ENCODE assay signal across 15 cellular contexts in genomic region chr15:48862705-48863104, GRCh38. TPM values are rescaled to one million over a fixed set of nuclear protein-coding genes. Genes with fewer than 3 reads are reported as not detected.
DNase-seq lines count a peak whose midpoint lies in the region; ATAC-seq lines count a peak whose summit lies in the region.
"Had no signal": no experiment of that assay in that cellular context is flagged by ENCODE, and none has a peak within 500 bp of the region (broad histone marks: within the 10 kb centered on the region; RNA-seq: fewer than 3 reads in every experiment).

No MANE protein-coding gene starts in this region.

- peaks cover 2% of the 10 kb centered on the region for H3K27me3 Mint-ChIP-seq in activated T-helper 2 cell treated with anti-CD3 and anti-CD28 coated beads, Interferon-gamma antibody, Interleukin-2, Interleukin-4, amounts not matched to agents 10 μg/mL and 5 μg/mL and 100 μg/mL, durations not matched to agents 14 hours and 24 hours and 36 hours (ENCODE audit: low read depth)

- peaks cover 19% of the 10 kb centered on the region for H3K4me1 Mint-ChIP-seq in activated T-helper 2 cell treated with anti-CD3 and anti-CD28 coated beads, Interferon-gamma antibody, Interleukin-2, Interleukin-4, amounts not matched to agents 10 μg/mL and 5 μg/mL and 100 μg/mL, durations not matched to agents 14 hours and 24 hours and 36 hours (ENCODE audit: low read depth)

- ATAC-seq in GM18870 (IDR thresholded peaks at IDR 0.05; ENCODE audit: unreplicated experiment) (peak; percentile 48), Right ventricle myocardium inferior (no peak), GM21390 (IDR thresholded peaks at IDR 0.05; ENCODE audit: unreplicated experiment) (no peak)

- no peaks in the 10 kb centered on the region for H3K36me3 ChIP-seq in MG63
- H3K36me3 ChIP-seq: heart left ventricle, WERI-Rb-1 had no signal

- H3K4me3 Mint-ChIP-seq in activated T-helper 2 cell treated with anti-CD3 and anti-CD28 coated beads, Interferon-gamma antibody, Interleukin-2, Interleukin-4, amounts not matched to agents 10 μg/mL and 5 μg/mL and 100 μg/mL, durations not matched to agents 14 hours and 24 hours and 36 hours (ENCODE audit: low read depth) = no peak overlapping the region
- H3K4me3 Mint-ChIP-seq: activated naive CD4-positive, alpha-beta T cell treated with anti-CD3 and anti-CD28 coated beads, Interleukin-2, amount 10 ng/mL, durations not matched to agents 7 days and 5 days had no signal

- no peak overlapping the region for H3K4me3 ChIP-seq in MG63
- H3K4me3 ChIP-seq: heart left ventricle, lung had no signal

- intact Hi-C loops in activated T-helper 2 cell treated with anti-CD3 and anti-CD28 coated beads, Interferon-gamma antibody, Interleukin-2, Interleukin-4, amounts not matched to agents 10 μg/mL and 5 μg/mL and 100 μg/mL, durations not matched to agents 14 hours and 24 hours and 36 hours (cut with micrococcal nuclease) = loop anchor here (1.0 to 10.0 kb wide), 8 partner anchors 15 to 1285 kb away; partner anchors contain the start of gene FGF7
- intact Hi-C loops in Right ventricle myocardium inferior (cut with DNase I) = loop anchor here (2.0 to 5.0 kb wide), 3 partner anchors 285 to 1282 kb away; partner anchors contain the start of gene FGF7

- no peaks in the 10 kb centered on the region for H3K9me3 Mint-ChIP-seq in activated T-helper 2 cell treated with anti-CD3 and anti-CD28 coated beads, Interferon-gamma antibody, Interleukin-2, Interleukin-4, amounts not matched to agents 10 μg/mL and 5 μg/mL and 100 μg/mL, durations not matched to agents 14 hours and 24 hours and 36 hours
- H3K9me3 Mint-ChIP-seq: activated naive CD4-positive, alpha-beta T cell treated with anti-CD3 and anti-CD28 coated beads, Interleukin-2, amount 10 ng/mL, durations not matched to agents 7 days and 5 days had no signal

- H3K9me3 ChIP-seq in MG63 = no peaks in the 10 kb centered on the region
- H3K9me3 ChIP-seq: heart left ventricle had no signal

- H3K27ac ChIP-seq in caudate nucleus (ENCODE audit: low read depth, low read length) = no peak overlapping the region
- H3K27ac ChIP-seq: heart left ventricle, parathyroid adenoma, WERI-Rb-1 had no signal

- peaks cover 3% of the 10 kb centered on the region for H3K36me3 Mint-ChIP-seq in activated T-helper 2 cell treated with anti-CD3 and anti-CD28 coated beads, Interferon-gamma antibody, Interleukin-2, Interleukin-4, amounts not matched to agents 10 μg/mL and 5 μg/mL and 100 μg/mL, durations not matched to agents 14 hours and 24 hours and 36 hours (ENCODE audit: low read depth)
- H3K36me3 Mint-ChIP-seq: activated naive CD4-positive, alpha-beta T cell treated with anti-CD3 and anti-CD28 coated beads, Interleukin-2, amount 10 ng/mL, durations not matched to agents 7 days and 5 days had no signal

- no peaks in the 10 kb centered on the region for H3K27me3 ChIP-seq in MG63
- H3K27me3 ChIP-seq: heart left ventricle had no signal

- DNase-seq in AML-193 (lab: John Stamatoyannopoulos, UW) = peak; percentile 86 to 87
- peak; percentile 37 for DNase-seq in MV-4-11 (lab: John Stamatoyannopoulos, UW)
- DNase-seq in activated T-helper 2 cell treated with anti-CD3 and anti-CD28 coated beads, Interferon-gamma antibody, Interleukin-2, Interleukin-4, amounts not matched to agents 10 μg/mL and 5 μg/mL and 100 μg/mL, durations not matched to agents 14 hours and 24 hours and 36 hours (ENCODE audit: low spot score) = no peak
- no peak for DNase-seq in MG63
- no peak for DNase-seq in caudate nucleus (lab: John Stamatoyannopoulos, UW)
- DNase-seq in Right ventricle myocardium inferior (ENCODE audit: missing footprints) = no peak
- DNase-seq: activated naive CD4-positive, alpha-beta T cell treated with anti-CD3 and anti-CD28 coated beads, Interleukin-2, amount 10 ng/mL, durations not matched to agents 7 days and 5 days; heart left ventricle; NCI-H1930; stimulated activated CD4-positive, alpha-beta T cell treated with anti-CD3 and anti-CD28 coated beads, Interleukin-4, amount 100 ng/mL, for 4 hours; WERI-Rb-1 had no signal

- H3K27ac Mint-ChIP-seq in activated T-helper 2 cell treated with anti-CD3 and anti-CD28 coated beads, Interferon-gamma antibody, Interleukin-2, Interleukin-4, amounts not matched to agents 10 μg/mL and 5 μg/mL and 100 μg/mL, durations not matched to agents 14 hours and 24 hours and 36 hours = peak overlapping the region; percentile 78
- H3K27ac Mint-ChIP-seq: activated naive CD4-positive, alpha-beta T cell treated with anti-CD3 and anti-CD28 coated beads, Interleukin-2, amount 10 ng/mL, durations not matched to agents 7 days and 5 days had no signal

RNA-seq across cellular contexts. Expression of gene EID1, which starts 15.2 kb away (rescaled TPM):
- total RNA-seq in activated T-helper 2 cell treated with anti-CD3 and anti-CD28 coated beads, Interferon-gamma antibody, Interleukin-2, Interleukin-4, amounts not matched to agents 10 μg/mL and 5 μg/mL and 100 μg/mL, durations not matched to agents 14 hours and 24 hours and 36 hours = 168 and 202 TPM in 2 replicates
- total RNA-seq in MG63 (2014; rRNA removed; shearing (Covaris generic); ENCODE audit: low replicate concordance) = 221 and 272 TPM in 2 replicates
- total RNA-seq in Right ventricle myocardium inferior = 201 TPM

RNA-seq across cellular contexts. Expression of gene CEP152, which starts 51.8 kb away (rescaled TPM):
- total RNA-seq in activated T-helper 2 cell treated with anti-CD3 and anti-CD28 coated beads, Interferon-gamma antibody, Interleukin-2, Interleukin-4, amounts not matched to agents 10 μg/mL and 5 μg/mL and 100 μg/mL, durations not matched to agents 14 hours and 24 hours and 36 hours = 26.2 and 29.2 TPM in 2 replicates
- total RNA-seq in MG63 (2014; rRNA removed; shearing (Covaris generic); ENCODE audit: low replicate concordance) = 2.3 and 7.4 TPM in 2 replicates
- 1.4 TPM for total RNA-seq in Right ventricle myocardium inferior

Comparison
In these comparisons a context has a peak if more than half of its experiments do, and no peak if none do; other contexts are left out.
1. DNase-seq: peak in AML-193 (2 of 2) and MV-4-11 (single experiment); none in activated T-helper 2 cell treated with anti-CD3 and anti-CD28 coated beads, Interferon-gamma antibody, Interleukin-2, Interleukin-4, amounts not matched to agents 10 μg/mL and 5 μg/mL and 100 μg/mL, durations not matched to agents 14 hours and 24 hours and 36 hours (single experiment), MG63 (single experiment), caudate nucleus (0 of 61) and Right ventricle myocardium inferior (single experiment).